In the genomic region with DNA sequence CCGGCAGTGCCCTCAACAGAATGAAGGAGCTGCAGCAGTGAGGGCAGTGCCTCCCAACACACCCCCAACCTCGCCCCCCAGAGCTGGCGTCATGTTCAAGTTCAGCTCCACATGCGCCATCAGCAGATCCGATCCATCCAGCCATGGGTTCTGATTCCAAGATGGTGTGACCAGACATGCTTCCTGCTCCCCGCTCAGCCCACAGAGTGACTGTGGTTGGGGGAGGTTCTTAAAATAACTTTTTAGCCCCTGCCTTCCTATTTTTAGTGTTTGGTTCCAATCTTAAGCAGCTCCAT, we compare ENCODE assay signal across 28 cellular contexts.
"Had no signal": no experiment of that assay in that cellular context is flagged by ENCODE, and none has a peak within 500 bp of the region (broad histone marks: within the 10 kb centered on the region; RNA-seq: fewer than 3 reads in every experiment).

No MANE protein-coding gene starts in this region.

- H3K4me1 Mint-ChIP-seq: natural killer cell; nephron; neural progenitor cell; stimulated activated memory B cell treated with anti-CD40 and anti-IgM and Interleukin-4, amounts not matched to agents 10 μg/mL and 1 μg/mL and 100 μg/mL, for 72 hours had no signal

- DNase-seq: natural killer cell; occipital lobe; ovary; posterior cingulate gyrus; psoas muscle; right cardiac atrium; sigmoid colon; spleen; stimulated activated CD4-positive, alpha-beta T cell treated with anti-CD3 and anti-CD28 coated beads, Interleukin-12 subunit alpha, Interleukin-12 subunit beta, amount 100 ng/mL, for 4 hours; stimulated activated CD4-positive, alpha-beta T cell treated with anti-CD3 and anti-CD28 coated beads, Interleukin-1b, Interleukin-23, amount 100 ng/mL, for 48 hours; stimulated activated CD4-positive, alpha-beta T cell treated with anti-CD3 and anti-CD28 coated beads, Interleukin-4, amount 100 ng/mL, for 1 hour; stimulated activated CD4-positive, alpha-beta T cell treated with anti-CD3 and anti-CD28 coated beads, Interleukin-4, amount 100 ng/mL, for 4 hours; stimulated activated CD8-positive, alpha-beta memory T cell treated with anti-CD3 and anti-CD28 coated beads, Interleukin-4, amount 100 ng/mL, for 48 hours; stimulated activated naive CD4-positive, alpha-beta T cell; stimulated activated naive CD8-positive, alpha-beta T cell treated with anti-CD3 and anti-CD28 coated beads, Interleukin-15, amount 100 ng/mL, for 72 hours; stimulated activated naive CD8-positive, alpha-beta T cell treated with anti-CD3 and anti-CD28 coated beads, Interleukin-15, Interleukin-2, amounts not matched to agents 100 U/mL and 50 U/mL, for 24 hours; substantia nigra; testis; tibial artery; transverse colon; upper lobe of right lung; uterus had no signal

- H3K4me3 Mint-ChIP-seq: natural killer cell; nephron; neural progenitor cell; stimulated activated memory B cell treated with anti-CD40 and anti-IgM and Interleukin-4, amounts not matched to agents 10 μg/mL and 1 μg/mL and 100 μg/mL, for 72 hours; stimulated activated naive CD8-positive, alpha-beta T cell treated with anti-CD3 and anti-CD28 coated beads, Interleukin-15, amount 100 ng/mL, for 72 hours; type B pancreatic cell had no signal

- H3K9me3 Mint-ChIP-seq: natural killer cell; nephron; neural progenitor cell; stimulated activated memory B cell treated with anti-CD40 and anti-IgM and Interleukin-4, amounts not matched to agents 10 μg/mL and 1 μg/mL and 100 μg/mL, for 72 hours; stimulated activated naive CD8-positive, alpha-beta T cell treated with anti-CD3 and anti-CD28 coated beads, Interleukin-15, amount 100 ng/mL, for 72 hours; type B pancreatic cell had no signal

- H3K27me3 Mint-ChIP-seq: stimulated activated memory B cell treated with anti-CD40 and anti-IgM and Interleukin-4, amounts not matched to agents 10 μg/mL and 1 μg/mL and 100 μg/mL, for 72 hours; type B pancreatic cell had no signal

- H3K36me3 Mint-ChIP-seq: natural killer cell; neural progenitor cell; stimulated activated memory B cell treated with anti-CD40 and anti-IgM and Interleukin-4, amounts not matched to agents 10 μg/mL and 1 μg/mL and 100 μg/mL, for 72 hours; type B pancreatic cell had no signal

- H3K27ac Mint-ChIP-seq: natural killer cell; nephron; neural progenitor cell; progenitor cell of endocrine pancreas; stimulated activated memory B cell treated with anti-CD40 and anti-IgM and Interleukin-4, amounts not matched to agents 10 μg/mL and 1 μg/mL and 100 μg/mL, for 72 hours; type B pancreatic cell had no signal

- ATAC-seq: natural killer cell; psoas muscle; right cardiac atrium; right lobe of liver; stimulated activated memory B cell treated with anti-CD40 and anti-IgM and Interleukin-4, amounts not matched to agents 10 μg/mL and 1 μg/mL and 100 μg/mL, for 72 hours; stimulated activated naive CD8-positive, alpha-beta T cell treated with anti-CD3 and anti-CD28 coated beads, Interleukin-15, amount 100 ng/mL, for 72 hours; stimulated activated naive CD8-positive, alpha-beta T cell treated with anti-CD3 and anti-CD28 coated beads, Interleukin-15, Interleukin-2, amounts not matched to agents 100 U/mL and 50 U/mL, for 24 hours; upper lobe of right lung had no signal
